Comparison of ENCODE assay signal across 17 cellular contexts in genomic region chr12:6360578-6361490, GRCh38. TPM values are rescaled to one million over a fixed set of nuclear protein-coding genes. Genes with fewer than 3 reads are reported as not detected.
A peak's percentile ranks its signal among the peaks of the same experiment; 100 is the strongest.
DNase-seq lines count a peak whose midpoint lies in the region; ATAC-seq and TF ChIP-seq lines count a peak whose summit lies in the region.
"Had no signal": no experiment of that assay in that cellular context is flagged by ENCODE, and none has a peak within 500 bp of the region (broad histone marks: within the 10 kb centered on the region; RNA-seq: fewer than 3 reads in every experiment).

No MANE protein-coding gene starts in this region.

- H3K9me3 Mint-ChIP-seq in activated T-cell treated with anti-CD3 and anti-CD28 coated beads, Interleukin-2, amount 50 U/mL, for 72 hours = no peaks in the 10 kb centered on the region
- H3K9me3 Mint-ChIP-seq in activated T-helper 17 cell treated with anti-CD3 and anti-CD28 coated beads, Interleukin-2, amount 50 U/mL, for 72 hours = no peaks in the 10 kb centered on the region
- H3K9me3 Mint-ChIP-seq in CD4-positive, alpha-beta memory T cell = peaks cover 0 to 1% (median 0%) of the 10 kb centered on the region in 8 donors
- H3K9me3 Mint-ChIP-seq: HFFc6; natural killer cell treated with Interleukin-12 subunit alpha and Interleukin-12 subunit beta and Interleukin-15 and Interleukin-18, amount 100 ng/mL, for 72 hours; T-helper 2 cell treated with Interferon-gamma antibody and Interleukin-4, amounts not matched to agents 5 μg/mL and 100 μg/mL, for 36 hours had no signal

- H3K27ac ChIP-seq in upper lobe of left lung = peak overlapping the region; percentile 64 to 96 (median 92)
- no peak overlapping the region for H3K27ac ChIP-seq in CD4-positive, alpha-beta memory T cell (ENCODE audit: low read depth, low read length)

- peak; percentile 61 to 65 for ATAC-seq in activated T-cell treated with anti-CD3 and anti-CD28 coated beads, Interleukin-2, amount 50 U/mL, for 72 hours (replicated peaks in 1 of 2)
- peak; percentile 40 for ATAC-seq in activated T-helper 17 cell treated with anti-CD3 and anti-CD28 coated beads, Interleukin-2, amount 50 U/mL, for 72 hours (replicated peaks)
- ATAC-seq in mucosa of descending colon (peak; percentile 0), upper lobe of left lung (ENCODE audit: low FRiP score in 2 of 2) (peak in 1 of 2 donors; percentile 39)
- ATAC-seq: natural killer cell treated with Interleukin-12 subunit alpha and Interleukin-12 subunit beta and Interleukin-15 and Interleukin-18, amount 100 ng/mL, for 72 hours had no signal

- no peak for DNase-seq in activated T-cell treated with anti-CD3 and anti-CD28 coated beads, Interleukin-2, amount 50 U/mL, for 72 hours
- no peak for DNase-seq in activated T-cell treated with anti-CD3 and anti-CD28 coated beads, Interleukin-2, amount 50 U/mL, for 1 hour
- DNase-seq in mucosa of descending colon (peak in 1 of 3 donors; percentile 32), upper lobe of left lung (no peak), inferior parietal cortex (ENCODE audit: extremely low spot score) (no peak), NCI-H146 (lab: John Stamatoyannopoulos, UW) (no peak)
- DNase-seq in CD4-positive, alpha-beta memory T cell = no peak
- DNase-seq: amniotic stem cell, HFFc6, NCI-H510A treated with DMSO at 0.1 percent for 48 hours had no signal

- no peaks in the 10 kb centered on the region for H3K27me3 ChIP-seq in upper lobe of left lung
- H3K27me3 ChIP-seq in CD4-positive, alpha-beta memory T cell (ENCODE audit: insufficient read depth, low read length) = no peaks in the 10 kb centered on the region

- peak overlapping the region; percentile 23 to 56 for H3K4me3 Mint-ChIP-seq in activated T-cell treated with anti-CD3 and anti-CD28 coated beads, Interleukin-2, amount 50 U/mL, for 72 hours
- H3K4me3 Mint-ChIP-seq in activated T-helper 17 cell treated with anti-CD3 and anti-CD28 coated beads, Interleukin-2, amount 50 U/mL, for 72 hours = peak overlapping the region; percentile 54
- peak overlapping the region in 4 of 8 donors; percentile 9 to 81 (median 14) for H3K4me3 Mint-ChIP-seq in CD4-positive, alpha-beta memory T cell
- H3K4me3 Mint-ChIP-seq: HFFc6; natural killer cell treated with Interleukin-12 subunit alpha and Interleukin-12 subunit beta and Interleukin-15 and Interleukin-18, amount 100 ng/mL, for 72 hours had no signal

- peak in 2 of 4 donors; percentile 49 to 86 for TF ChIP-seq EP300 in upper lobe of left lung (IDR thresholded peaks at IDR 0.05)

- no peaks in the 10 kb centered on the region for H3K27me3 Mint-ChIP-seq in activated T-cell treated with anti-CD3 and anti-CD28 coated beads, Interleukin-2, amount 50 U/mL, for 72 hours (ENCODE audit: low read depth)
- no peaks in the 10 kb centered on the region for H3K27me3 Mint-ChIP-seq in activated T-helper 17 cell treated with anti-CD3 and anti-CD28 coated beads, Interleukin-2, amount 50 U/mL, for 72 hours
- no peaks in the 10 kb centered on the region for H3K27me3 Mint-ChIP-seq in CD4-positive, alpha-beta memory T cell

- H3K36me3 Mint-ChIP-seq in activated T-cell treated with anti-CD3 and anti-CD28 coated beads, Interleukin-2, amount 50 U/mL, for 72 hours (ENCODE audit: insufficient read depth in 2 of 2) = no peaks in the 10 kb centered on the region
- no peaks in the 10 kb centered on the region for H3K36me3 Mint-ChIP-seq in activated T-helper 17 cell treated with anti-CD3 and anti-CD28 coated beads, Interleukin-2, amount 50 U/mL, for 72 hours (ENCODE audit: low read depth)
- no peaks in the 10 kb centered on the region for H3K36me3 Mint-ChIP-seq in CD4-positive, alpha-beta memory T cell
- H3K36me3 Mint-ChIP-seq: natural killer cell treated with Interleukin-12 subunit alpha and Interleukin-12 subunit beta and Interleukin-15 and Interleukin-18, amount 100 ng/mL, for 72 hours had no signal

- TF ChIP-seq CTCF in mucosa of descending colon (IDR thresholded peaks at IDR 0.05) (no peak), upper lobe of left lung (IDR thresholded peaks at IDR 0.05) (no peak)

- peaks cover 34% of the 10 kb centered on the region for H3K4me1 Mint-ChIP-seq in activated T-cell treated with anti-CD3 and anti-CD28 coated beads, Interleukin-2, amount 50 U/mL, for 72 hours (ENCODE audit: low read depth)
- peaks cover 14% of the 10 kb centered on the region for H3K4me1 Mint-ChIP-seq in activated T-helper 17 cell treated with anti-CD3 and anti-CD28 coated beads, Interleukin-2, amount 50 U/mL, for 72 hours
- peaks cover 6 to 29% (median 16%) of the 10 kb centered on the region in 4 donors for H3K4me1 Mint-ChIP-seq in CD4-positive, alpha-beta memory T cell

- POLR2A ChIA-PET in CD4-positive, alpha-beta memory T cell (lab: Charles Lee; ENCODE audit: partially characterized antibody) = interaction anchor here (0.9 to 1.8 kb wide), 3 partner anchors 15 to 21 kb away, joined by 3 to 6 read pairs (median 5); partner anchors contain the start of gene TNFRSF1A

- CTCF ChIA-PET in CD4-positive, alpha-beta memory T cell (lab: Charles Lee; ENCODE audit: partially characterized antibody) = interaction anchor here (1.1 to 14.3 kb wide), 4 partner anchors 18 to 103 kb away, joined by 3 to 155 read pairs (median 4); partner anchors contain the start of gene TNFRSF1A

- H3K4me1 ChIP-seq in mucosa of descending colon (ENCODE audit: low read depth) = peaks cover 32% of the 10 kb centered on the region
- H3K4me1 ChIP-seq in upper lobe of left lung = peaks cover 34 to 62% (median 53%) of the 10 kb centered on the region in 4 donors
- peaks cover 18% of the 10 kb centered on the region for H3K4me1 ChIP-seq in CD4-positive, alpha-beta memory T cell (ENCODE audit: insufficient read depth, low read length)

- H3K9me3 ChIP-seq in mucosa of descending colon (no peaks in the 10 kb centered on the region), upper lobe of left lung (no peaks in the 10 kb centered on the region)
- H3K9me3 ChIP-seq in CD4-positive, alpha-beta memory T cell (ENCODE audit: control insufficient read depth in 1 of 2, low read length in 2 of 2) = no peaks in the 10 kb centered on the region

- H3K36me3 ChIP-seq in mucosa of descending colon (ENCODE audit: low read depth) (no peaks in the 10 kb centered on the region), upper lobe of left lung (peaks cover 0 to 6% (median 3%) of the 10 kb centered on the region in 4 donors)
- no peaks in the 10 kb centered on the region for H3K36me3 ChIP-seq in CD4-positive, alpha-beta memory T cell (ENCODE audit: insufficient read depth, low read length)

- intact Hi-C loops in mucosa of descending colon (cut with DNase I, micrococcal nuclease) = no loop called here
- intact Hi-C loops in CD4-positive, alpha-beta memory T cell (cut with micrococcal nuclease) = no loop called here

- H3K27ac Mint-ChIP-seq in activated T-cell treated with anti-CD3 and anti-CD28 coated beads, Interleukin-2, amount 50 U/mL, for 72 hours = peak overlapping the region; percentile 30
- H3K27ac Mint-ChIP-seq in activated T-helper 17 cell treated with anti-CD3 and anti-CD28 coated beads, Interleukin-2, amount 50 U/mL, for 72 hours = no peak overlapping the region
- peak overlapping the region in 3 of 7 donors; percentile 24 to 75 (median 70) for H3K27ac Mint-ChIP-seq in CD4-positive, alpha-beta memory T cell
- H3K27ac Mint-ChIP-seq: HFFc6; T-helper 2 cell treated with Interferon-gamma antibody and Interleukin-4, amounts not matched to agents 5 μg/mL and 100 μg/mL, for 36 hours had no signal

- TF ChIP-seq POLR2A in upper lobe of left lung (IDR thresholded peaks at IDR 0.05) = no peak

- no peak overlapping the region for H3K4me3 ChIP-seq in mucosa of descending colon
- H3K4me3 ChIP-seq in upper lobe of left lung = no peak overlapping the region
- H3K4me3 ChIP-seq in CD4-positive, alpha-beta memory T cell (ENCODE audit: low read length in 2 of 2) = no peak overlapping the region

- 63% methylated on average over 11 of the region's 11 CpGs for WGBS in upper lobe of left lung, 2 donors

RNA-seq across cellular contexts. Expression of gene SCNN1A, which starts 14.5 kb away (rescaled TPM):
- total RNA-seq in activated T-cell treated with anti-CD3 and anti-CD28 coated beads, Interleukin-2, amount 50 U/mL, for 72 hours = under 1 TPM; 0.29 to 0.67 TPM
- total RNA-seq in activated T-helper 17 cell treated with anti-CD3 and anti-CD28 coated beads, Interleukin-2, amount 50 U/mL, for 72 hours = 1 to 10 TPM in 1 of 2 donors, not detected in 1; 1.6 TPM
- total RNA-seq in mucosa of descending colon (100 to 1,000 TPM; 130 to 402 (median 386) TPM), upper lobe of left lung (100 to 1,000 TPM; 153 to 594 (median 346) TPM)
- total RNA-seq in CD4-positive, alpha-beta memory T cell = 1 to 10 TPM in 1 of 2 experiments, under 1 TPM in 1; 0.67 to 1.3 TPM
- polyA plus RNA-seq in CD4-positive, alpha-beta memory T cell = under 1 TPM; 0.24 to 0.53 TPM
- total RNA-seq: frontal cortex; natural killer cell treated with Interleukin-12 subunit alpha and Interleukin-12 subunit beta and Interleukin-15 and Interleukin-18, amount 100 ng/mL, for 72 hours; RPMI7951 had no signal

RNA-seq across cellular contexts. Expression of gene TNFRSF1A, which starts 19.0 kb away (rescaled TPM):
- 10 to 100 TPM; 48.4 to 52.1 TPM for total RNA-seq in activated T-cell treated with anti-CD3 and anti-CD28 coated beads, Interleukin-2, amount 50 U/mL, for 72 hours
- total RNA-seq in activated T-helper 17 cell treated with anti-CD3 and anti-CD28 coated beads, Interleukin-2, amount 50 U/mL, for 72 hours = 10 to 100 TPM; 42.1 to 74.1 TPM
- total RNA-seq in mucosa of descending colon = 100 to 1,000 TPM; 166 to 237 (median 211) TPM
- 100 to 1,000 TPM; 140 to 425 (median 202) TPM for total RNA-seq in upper lobe of left lung
- total RNA-seq in CD4-positive, alpha-beta memory T cell = 10 to 100 TPM; 80.7 to 86.7 TPM
- polyA plus RNA-seq in CD4-positive, alpha-beta memory T cell = 10 to 100 TPM; 14.5 to 36.4 TPM

RNA-seq across cellular contexts. Expression of gene LTBR, which starts 23.1 kb away (rescaled TPM):
- 1 to 10 TPM; 1.3 to 1.9 TPM for total RNA-seq in activated T-cell treated with anti-CD3 and anti-CD28 coated beads, Interleukin-2, amount 50 U/mL, for 72 hours
- under 1 TPM; 0.56 to 0.61 TPM for total RNA-seq in activated T-helper 17 cell treated with anti-CD3 and anti-CD28 coated beads, Interleukin-2, amount 50 U/mL, for 72 hours
- total RNA-seq in mucosa of descending colon (100 to 1,000 TPM; 114 to 142 (median 135) TPM), upper lobe of left lung (100 to 1,000 TPM in 5 of 6 donors, 10 to 100 TPM in 1; 84.9 to 207 (median 150) TPM)
- 1 to 10 TPM; 1.1 to 1.3 TPM for total RNA-seq in CD4-positive, alpha-beta memory T cell
- polyA plus RNA-seq in CD4-positive, alpha-beta memory T cell = not detected

RNA-seq across cellular contexts. Expression of gene PLEKHG6, which starts 50.4 kb away (rescaled TPM):
- total RNA-seq in activated T-cell treated with anti-CD3 and anti-CD28 coated beads, Interleukin-2, amount 50 U/mL, for 72 hours = not detected
- not detected for total RNA-seq in activated T-helper 17 cell treated with anti-CD3 and anti-CD28 coated beads, Interleukin-2, amount 50 U/mL, for 72 hours
- 100 to 1,000 TPM in 2 of 3 donors, 10 to 100 TPM in 1; 90.4 to 190 (median 128) TPM for total RNA-seq in mucosa of descending colon
- total RNA-seq in upper lobe of left lung = 1 to 10 TPM in 5 of 6 donors, not detected in 1; 1.1 to 4.8 (median 2.1) TPM
- total RNA-seq in CD4-positive, alpha-beta memory T cell = not detected
- under 1 TPM in 1 of 2 donors, not detected in 1; 0.22 TPM for polyA plus RNA-seq in CD4-positive, alpha-beta memory T cell
- total RNA-seq: dermis microvascular lymphatic vessel endothelial cell; HFFc6; HT1080; natural killer cell treated with Interleukin-12 subunit alpha and Interleukin-12 subunit beta and Interleukin-15 and Interleukin-18, amount 100 ng/mL, for 72 hours; RPMI7951 had no signal

Comparison
In these comparisons a context has a peak if more than half of its experiments do, and no peak if none do; other contexts are left out.
1. RNA of gene SCNN1A, which starts 14.5 kb away (total RNA-seq): 130 to 402 TPM in mucosa of descending colon and 153 to 594 TPM in upper lobe of left lung; 1.6 TPM in activated T-helper 17 cell treated with anti-CD3 and anti-CD28 coated beads, Interleukin-2, amount 50 U/mL, for 72 hours, 0.67 to 1.3 TPM in CD4-positive, alpha-beta memory T cell and 0.29 to 0.67 TPM in activated T-cell treated with anti-CD3 and anti-CD28 coated beads, Interleukin-2, amount 50 U/mL, for 72 hours; every median in the first group is over 10 times any median in the second.
2. RNA of gene LTBR, which starts 23.1 kb away (total RNA-seq): 84.9 to 207 TPM in upper lobe of left lung and 114 to 142 TPM in mucosa of descending colon; 1.3 to 1.9 TPM in activated T-cell treated with anti-CD3 and anti-CD28 coated beads, Interleukin-2, amount 50 U/mL, for 72 hours, 1.1 to 1.3 TPM in CD4-positive, alpha-beta memory T cell and 0.56 to 0.61 TPM in activated T-helper 17 cell treated with anti-CD3 and anti-CD28 coated beads, Interleukin-2, amount 50 U/mL, for 72 hours; every median in the first group is over 10 times any median in the second.